ENCODE assay signal across 8 cellular contexts in genomic region chr2:48529676-48530032, GRCh38. TPM values are rescaled to one million over a fixed set of nuclear protein-coding genes. Genes with fewer than 3 reads are reported as not detected.
DNase-seq lines count a peak whose midpoint lies in the region; ATAC-seq and TF ChIP-seq lines count a peak whose summit lies in the region.

No MANE protein-coding gene starts in this region.

- in situ Hi-C loops in astrocyte of the spinal cord (cut with HindIII; ENCODE audit: low sequenced_read_pairs) = no loop called here

- no peaks in the 10 kb centered on the region for H3K36me3 ChIP-seq in DOHH2 (ENCODE audit: control insufficient read depth, low read length)
- no peaks in the 10 kb centered on the region for H3K36me3 ChIP-seq in HUES6 (ENCODE audit: control insufficient read depth, insufficient read depth, low read length)
- peaks cover 0 to 2% of the 10 kb centered on the region in 2 donors for H3K36me3 ChIP-seq in lung (ENCODE audit: control insufficient read depth in 2 of 2, insufficient read depth in 2 of 2, low read length in 2 of 2)
- no peaks in the 10 kb centered on the region for H3K36me3 ChIP-seq in vagina

- H3K27me3 ChIP-seq in DOHH2 (ENCODE audit: control insufficient read depth, low read length) = peaks cover 16% of the 10 kb centered on the region
- H3K27me3 ChIP-seq in HUES6 (ENCODE audit: control insufficient read depth, insufficient read depth, low read length) = no peaks in the 10 kb centered on the region
- H3K27me3 ChIP-seq in lung (ENCODE audit: control insufficient read depth, insufficient read depth) = no peaks in the 10 kb centered on the region
- no peaks in the 10 kb centered on the region for H3K27me3 ChIP-seq in vagina

- no peaks in the 10 kb centered on the region for H3F3A ChIP-seq in DOHH2 (ENCODE audit: control insufficient read depth, insufficient read depth)

- H3K79me2 ChIP-seq in DOHH2 (ENCODE audit: control insufficient read depth, low read length) = no peaks in the 10 kb centered on the region

- DNase-seq in astrocyte of the spinal cord (ENCODE audit: low read depth, low spot score) = no peak
- DNase-seq in lung (ENCODE audit: low spot score) = no peak
- DNase-seq in vagina (ENCODE audit: extremely low spot score in 2 of 2) = no peak
- no peak for DNase-seq in cerebellar nuclear complex (lab: John Stamatoyannopoulos, UW)
- DNase-seq in dedifferentiated amniotic fluid mesenchymal stem cell (ENCODE audit: extremely low spot score) = no peak

- 4 to 6% methylated on average over 14 to 15 of the region's 15 CpGs for WGBS in lung, 2 donors

- H3K27ac ChIP-seq in DOHH2 (ENCODE audit: low read depth, low read length) (no peak overlapping the region), HUES6 (ENCODE audit: low read depth, low read length) (no peak overlapping the region), lung (ENCODE audit: low read depth in 1 of 2, low read length in 1 of 2) (peak overlapping the region in 1 of 2 donors; percentile 37), vagina (peak overlapping the region; percentile 87)

- H3K9ac ChIP-seq in HUES6 (ENCODE audit: low read length) = peak overlapping the region; percentile 61

- intact Hi-C loops in vagina (cut with DNase I) = no loop called here

- H3K4me2 ChIP-seq in DOHH2 (ENCODE audit: low read length) = peak overlapping the region; percentile 74

- H3K9me3 ChIP-seq in DOHH2 (ENCODE audit: control insufficient read depth, insufficient read depth, low read length) (no peaks in the 10 kb centered on the region), HUES6 (ENCODE audit: control insufficient read depth, insufficient read depth, low read depth, low read length) (no peaks in the 10 kb centered on the region), lung (ENCODE audit: control insufficient read depth in 2 of 2, insufficient read depth in 1 of 2, low read length in 1 of 2) (no peaks in the 10 kb centered on the region), vagina (no peaks in the 10 kb centered on the region)

- 0 out of 2 replicates have a peak, but pooled peaks cover 3% of the 10 kb centered on the region for H4K20me1 ChIP-seq in DOHH2 (ENCODE audit: control insufficient read depth, insufficient read depth, low read depth, low read length)

- peak overlapping the region; percentile 66 for H3K4me3 ChIP-seq in DOHH2 (ENCODE audit: low read length)
- peak overlapping the region; percentile 95 for H3K4me3 ChIP-seq in HUES6 (ENCODE audit: low read depth, low read length)
- peak overlapping the region; percentile 68 for H3K4me3 ChIP-seq in astrocyte of the spinal cord (ENCODE audit: low read depth, low read length)
- peak overlapping the region; percentile 52 for H3K4me3 ChIP-seq in lung
- peak overlapping the region; percentile 72 to 90 for H3K4me3 ChIP-seq in vagina

- no peaks in the 10 kb centered on the region for H3K9me2 ChIP-seq in DOHH2 (replicated peaks; ENCODE audit: control insufficient read depth, low read length)

- TF ChIP-seq POLR2A in vagina (IDR thresholded peaks at IDR 0.05) = no peak

- peaks cover 15% of the 10 kb centered on the region for H3K4me1 ChIP-seq in DOHH2 (ENCODE audit: control insufficient read depth, low read length)
- H3K4me1 ChIP-seq in HUES6 (ENCODE audit: control insufficient read depth, insufficient read depth, low read length) = peaks cover 35% of the 10 kb centered on the region
- H3K4me1 ChIP-seq in lung (ENCODE audit: control insufficient read depth in 2 of 2, insufficient read depth in 2 of 2, low read length in 2 of 2) = peaks cover 4 to 13% of the 10 kb centered on the region in 2 donors
- peaks cover 70% of the 10 kb centered on the region for H3K4me1 ChIP-seq in vagina

- ATAC-seq in lung (ENCODE audit: insufficient read depth, low FRiP score) = no peak
- no peak for ATAC-seq in HG03135 (IDR thresholded peaks at IDR 0.05; ENCODE audit: unreplicated experiment)

- no peak for TF ChIP-seq CTCF in DOHH2 (IDR thresholded peaks at IDR 0.05; ENCODE audit: low read depth, low read length, poor library complexity, severe bottlenecking)
- no peak for TF ChIP-seq CTCF in astrocyte of the spinal cord (IDR thresholded peaks at IDR 0.05; ENCODE audit: low read depth, low read length)
- no peak for TF ChIP-seq CTCF in lung (IDR thresholded peaks at IDR 0.05; ENCODE audit: control extremely low read depth, extremely low read depth)
- TF ChIP-seq CTCF in vagina (IDR thresholded peaks at IDR 0.05) = no peak

RNA-seq across cellular contexts. Expression of gene STON1, which starts 0.3 kb away (rescaled TPM):
- total RNA-seq in lung (10 to 100 TPM; 13.4 to 35.2 TPM), vagina (48.1 TPM)
- polyA plus RNA-seq in lung = 1 to 10 TPM; 3.8 to 7.7 TPM
